Comparison of ENCODE assay signal across 8 cellular contexts in genomic region chr5:140690941-140691924, GRCh38.
DNase-seq lines count a peak whose midpoint lies in the region; ATAC-seq lines count a peak whose summit lies in the region.

Gene HARS1, minus strand, starts transcription at chr5:140691370. Its CDS starts 66 bp downstream, at chr5:140691304.
Gene HARS2, plus strand, starts transcription at chr5:140691455. Its CDS starts 194 bp downstream, at chr5:140691649.

- peaks cover 44% of the 10 kb centered on the region for H3K36me3 Mint-ChIP-seq in central memory CD8-positive, alpha-beta T cell (ENCODE audit: insufficient read depth)

- peaks cover 33% of the 10 kb centered on the region for H3K4me1 Mint-ChIP-seq in central memory CD8-positive, alpha-beta T cell

- no peaks in the 10 kb centered on the region for H3K27me3 Mint-ChIP-seq in central memory CD8-positive, alpha-beta T cell

- H3K27ac Mint-ChIP-seq in central memory CD8-positive, alpha-beta T cell (ENCODE audit: low read depth): peak within 1 kb of the TSS; percentile 94

- peak within 1 kb of the TSS; percentile 93 for H3K4me3 Mint-ChIP-seq in central memory CD8-positive, alpha-beta T cell

- H3K9me3 Mint-ChIP-seq in central memory CD8-positive, alpha-beta T cell: no peaks in the 10 kb centered on the region

- peak; percentile 97 for DNase-seq in AG08395 (ENCODE audit: low spot score)
- DNase-seq in NCI-H226: peak; percentile 99
- peak; percentile 71 for DNase-seq in activated CD4-positive, CD25-positive, alpha-beta regulatory T cell treated with anti-CD3 and anti-CD28 coated beads, Interleukin-2, amount 50 U/mL, for 16 hours (ENCODE audit: low read depth, low spot score)
- DNase-seq in central memory CD8-positive, alpha-beta T cell (ENCODE audit: low spot score in 2 of 2): peak; percentile 61 to 69
- DNase-seq in iris pigment epithelial cell (ENCODE audit: low read depth): peak; percentile 95
- peak; percentile 78 to 83 for DNase-seq in stimulated activated CD4-positive, alpha-beta T cell treated with anti-CD3 and anti-CD28 coated beads, Interleukin-12 subunit alpha, Interleukin-12 subunit beta, amount 100 ng/mL, for 24 hours (ENCODE audit: low read depth in 2 of 2)

- ATAC-seq in GM18909 (IDR thresholded peaks at IDR 0.05; ENCODE audit: poor library complexity, unreplicated experiment) (peak; percentile 99), HG03175 (IDR thresholded peaks at IDR 0.05; ENCODE audit: unreplicated experiment) (peak; percentile 99)
- ATAC-seq in central memory CD8-positive, alpha-beta T cell (replicated peaks; ENCODE audit: extremely low read depth, poor library complexity, severe bottlenecking): peak; percentile 95

Comparison
In these comparisons a context has a peak if more than half of its experiments do, and no peak if none do; other contexts are left out.
1. Peak in every context shown above with its lines: DNase-seq and ATAC-seq.